32 cellular contexts compared by ENCODE assay signal in the genomic region with DNA sequence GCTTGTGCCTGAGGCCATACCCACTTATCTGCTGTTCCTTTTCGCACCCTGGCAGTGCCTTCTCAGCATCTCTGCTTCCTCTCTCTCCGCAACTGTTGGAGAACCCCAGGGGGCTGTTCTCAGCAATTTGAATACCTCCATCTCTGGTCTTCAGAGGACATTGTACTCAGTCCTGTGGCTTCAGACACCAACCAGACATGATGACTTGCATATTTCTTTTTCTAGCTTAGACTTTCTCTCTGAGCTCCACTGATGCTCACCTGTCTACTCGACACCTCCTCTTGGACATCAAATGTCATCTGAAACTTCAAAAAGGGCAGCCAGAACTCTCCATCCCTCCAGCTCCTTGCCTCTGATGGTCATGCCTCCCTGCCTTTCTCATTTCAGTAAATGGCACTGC. TPM values are rescaled to one million over a fixed set of nuclear protein-coding genes. Genes with fewer than 3 reads are reported as not detected.
"Had no signal": no experiment of that assay in that cellular context is flagged by ENCODE, and none has a peak within 500 bp of the region (broad histone marks: within the 10 kb centered on the region; RNA-seq: fewer than 3 reads in every experiment).

No MANE protein-coding gene starts in this region.

- H3K4me3 ChIP-seq: dorsolateral prefrontal cortex, gastrocnemius medialis, left lung, pancreas, sigmoid colon, stomach, tibial nerve, upper lobe of left lung, uterus had no signal

- H3K9me3 ChIP-seq: gastrocnemius medialis, left lung, pancreas, sigmoid colon, stomach, tibial nerve, upper lobe of left lung, uterus had no signal

- DNase-seq: dorsolateral prefrontal cortex; effector CD4-positive, alpha-beta T cell; endodermal cell; foreskin fibroblast; gastrocnemius medialis; kidney; left lung; naive thymus-derived CD8-positive, alpha-beta T cell; nephron progenitor cell; pancreas; sigmoid colon; stimulated activated CD4-positive, alpha-beta T cell treated with anti-CD3 and anti-CD28 coated beads, Interleukin-2, amount 100 ng/mL, for 24 hours; stimulated activated CD4-positive, alpha-beta T cell treated with anti-CD3 and anti-CD28 coated beads, Interleukin-4, amount 100 ng/mL, for 24 hours; stimulated activated naive CD4-positive, alpha-beta T cell treated with Interleukin-2 at 50 U/mL for 16 hours; stomach; upper lobe of left lung; uterus had no signal

- H3K4me1 ChIP-seq: gastrocnemius medialis, sigmoid colon, uterus had no signal

- H3K27me3 ChIP-seq: dorsolateral prefrontal cortex, gastrocnemius medialis, pancreas, stomach, tibial nerve, upper lobe of left lung, uterus had no signal

- H3K27ac ChIP-seq: dorsolateral prefrontal cortex, epithelial cell of prostate, gastrocnemius medialis, left lung, pancreas, sigmoid colon, tibial nerve, upper lobe of left lung, uterus had no signal

- H3K36me3 ChIP-seq: gastrocnemius medialis, left lung, pancreas, sigmoid colon, stomach, tibial nerve, upper lobe of left lung, uterus had no signal

- ATAC-seq: esophagus mucosa; gastrocnemius medialis; left lung; naive thymus-derived CD8-positive, alpha-beta T cell; pancreas; stimulated activated effector memory CD8-positive, alpha-beta T cell treated with anti-CD3 and anti-CD28 coated beads, Interleukin-12 subunit alpha, Interleukin-12 subunit beta, amount 100 ng/mL, for 72 hours had no signal

- FAIRE-seq: colon, kidney, pancreas had no signal

RNA-seq across cellular contexts. Expression of a gene that starts 18.9 kb away (rescaled TPM):
- total RNA-seq: cerebellum; endodermal cell; esophagus mucosa; gastrocnemius medialis; glomerular endothelial cell; kidney; left lung; lower leg skin; lung microvascular endothelial cell; mesenteric fat pad; myocyte; naive thymus-derived CD8-positive, alpha-beta T cell; omental fat pad; sigmoid colon; skeletal muscle tissue; subcutaneous adipose tissue; temporal lobe; tibial nerve; upper lobe of left lung; uterus had no signal
- polyA plus RNA-seq: naive thymus-derived CD8-positive, alpha-beta T cell; sigmoid colon had no signal

RNA-seq across cellular contexts. Expression of a gene that starts 27.1 kb away (rescaled TPM):
- total RNA-seq: gastrocnemius medialis; glomerular endothelial cell; lung microvascular endothelial cell; myocyte; naive thymus-derived CD8-positive, alpha-beta T cell; subcutaneous adipose tissue; temporal lobe had no signal
- polyA plus RNA-seq: naive thymus-derived CD8-positive, alpha-beta T cell had no signal
